28 cellular contexts compared by ENCODE assay signal in the genomic region with DNA sequence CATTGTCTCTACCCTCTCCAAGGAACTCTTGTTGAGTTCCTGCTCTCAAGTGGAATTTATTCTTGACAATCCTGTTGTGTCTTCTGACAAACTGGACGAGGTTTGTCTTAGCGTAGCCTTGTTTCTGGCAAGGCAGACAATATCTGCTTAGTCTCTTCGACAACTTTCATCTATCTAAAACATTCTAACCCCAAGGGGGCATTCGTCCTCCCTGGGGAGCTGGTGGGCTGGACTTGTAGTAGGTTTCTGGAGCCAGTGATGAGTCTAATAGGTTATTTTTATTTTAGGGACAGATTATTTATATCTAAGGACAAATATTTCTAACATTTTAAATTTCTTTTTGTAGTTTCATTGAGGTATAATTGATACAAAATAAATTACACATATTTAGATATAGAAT. TPM values are rescaled to one million over a fixed set of nuclear protein-coding genes. Genes with fewer than 3 reads are reported as not detected.
DNase-seq lines count a peak whose midpoint lies in the region; ATAC-seq and TF ChIP-seq lines count a peak whose summit lies in the region.
"Had no signal": no experiment of that assay in that cellular context is flagged by ENCODE, and none has a peak within 500 bp of the region (broad histone marks: within the 10 kb centered on the region; RNA-seq: fewer than 3 reads in every experiment).

No MANE protein-coding gene starts in this region.

- TF ChIP-seq CTCF in heart left ventricle (IDR thresholded peaks at IDR 0.05) (no peak), right atrium auricular region (IDR thresholded peaks at IDR 0.05) (no peak), left ventricle myocardium inferior (IDR thresholded peaks at IDR 0.05; ENCODE audit: borderline replicate concordance) (no peak)

- intact Hi-C loops in heart left ventricle (cut with DNase I) = loop anchor here in 8 of 10 donors (5.0 to 10.0 kb wide), 6 partner anchors 140 to 432 kb away; a partner anchor contains a TSS
- intact Hi-C loops in left ventricle myocardium inferior (cut with micrococcal nuclease) = loop anchor here (10.0 kb wide), 1 partner anchor 142 kb away; a partner anchor contains a TSS
- intact Hi-C loops in Right ventricle myocardium inferior (cut with DNase I) = no loop called here

- no peaks in the 10 kb centered on the region for H4K20me1 ChIP-seq in BLaER1
- H4K20me1 ChIP-seq in BLaER1 treated with 17β-estradiol and CSF1 and Interleukin-3, amounts not matched to agents 10 nM and 100 nM = no peaks in the 10 kb centered on the region

- no peak for TF ChIP-seq POLR2A in heart left ventricle (IDR thresholded peaks at IDR 0.05)

- H3K4me1 ChIP-seq in heart left ventricle = peaks cover 0 to 10% (median 0%) of the 10 kb centered on the region in 12 donors
- no peaks in the 10 kb centered on the region for H3K4me1 ChIP-seq in right atrium auricular region
- H3K4me1 ChIP-seq in left ventricle myocardium inferior = peaks cover 11% of the 10 kb centered on the region
- H3K4me1 ChIP-seq in BLaER1 = peaks cover 51% of the 10 kb centered on the region
- H3K4me1 ChIP-seq in BLaER1 treated with 17β-estradiol and CSF1 and Interleukin-3, amounts not matched to agents 10 nM and 100 nM = peaks cover 11 to 60% (median 24%) of the 10 kb centered on the region in 10 experiments
- H3K4me1 ChIP-seq: BE2C had no signal

- WGBS in heart left ventricle, 4 donors = 22 to 33% (median 31%) methylated on average over 4 of the region's 4 CpGs

- H3K36me3 ChIP-seq in heart left ventricle = no peaks in the 10 kb centered on the region
- H3K36me3 ChIP-seq in right atrium auricular region = no peaks in the 10 kb centered on the region
- H3K36me3 ChIP-seq in left ventricle myocardium inferior = no peaks in the 10 kb centered on the region
- no peaks in the 10 kb centered on the region for H3K36me3 ChIP-seq in BLaER1
- H3K36me3 ChIP-seq in BLaER1 treated with 17β-estradiol and CSF1 and Interleukin-3, amounts not matched to agents 10 nM and 100 nM = no peaks in the 10 kb centered on the region
- H3K36me3 ChIP-seq: BE2C had no signal

- H3K4me3 ChIP-seq in heart left ventricle = no peak overlapping the region
- no peak overlapping the region for H3K4me3 ChIP-seq in right atrium auricular region
- no peak overlapping the region for H3K4me3 ChIP-seq in left ventricle myocardium inferior
- no peak overlapping the region for H3K4me3 ChIP-seq in BLaER1
- H3K4me3 ChIP-seq in BLaER1 treated with 17β-estradiol and CSF1 and Interleukin-3, amounts not matched to agents 10 nM and 100 nM = no peak overlapping the region
- H3K4me3 ChIP-seq: GM12878 had no signal

- H3K27ac ChIP-seq in heart left ventricle (peak overlapping the region in 1 of 12 donors; percentile 11), right atrium auricular region (no peak overlapping the region), left ventricle myocardium inferior (replicated peaks) (peak overlapping the region; percentile 21), BLaER1 (no peak overlapping the region)
- no peak overlapping the region for H3K27ac ChIP-seq in BLaER1 treated with 17β-estradiol and CSF1 and Interleukin-3, amounts not matched to agents 10 nM and 100 nM

- DNase-seq in heart left ventricle = peak in 3 of 5 donors; percentile 46 to 66 (median 58)
- DNase-seq in right atrium auricular region (ENCODE audit: low spot score) = no peak
- peak; percentile 63 for DNase-seq in left ventricle myocardium inferior
- DNase-seq in Right ventricle myocardium inferior (ENCODE audit: missing footprints) = no peak
- DNase-seq: 8988T; ACHN; BE2C; C1 segment of cervical spinal cord; CD4-positive, alpha-beta memory T cell; CD8-positive, alpha-beta memory T cell; COR-L47; DMS 273 treated with DMSO at 0.1 percent for 48 hours; DMS153; DMS53; DMS79; DND-41; EL; GDM1 had no signal

- H3K9me3 ChIP-seq in heart left ventricle (no peaks in the 10 kb centered on the region), right atrium auricular region (no peaks in the 10 kb centered on the region), left ventricle myocardium inferior (replicated peaks) (no peaks in the 10 kb centered on the region), BLaER1 (no peaks in the 10 kb centered on the region)
- H3K9me3 ChIP-seq in BLaER1 treated with 17β-estradiol and CSF1 and Interleukin-3, amounts not matched to agents 10 nM and 100 nM (replicated peaks in 1 of 11) = no peaks in the 10 kb centered on the region
- H3K9me3 ChIP-seq: BE2C had no signal

- ATAC-seq in heart left ventricle = no peak
- ATAC-seq in Right ventricle myocardium inferior = no peak
- no peak for ATAC-seq in GM19328 (IDR thresholded peaks at IDR 0.05; ENCODE audit: unreplicated experiment)
- ATAC-seq: GM12878 had no signal

- no peak overlapping the region for H3K9ac ChIP-seq in BLaER1
- no peak overlapping the region for H3K9ac ChIP-seq in BLaER1 treated with 17β-estradiol and CSF1 and Interleukin-3, amounts not matched to agents 10 nM and 100 nM

- peak overlapping the region; percentile 78 for H3K4me2 ChIP-seq in BLaER1
- H3K4me2 ChIP-seq in BLaER1 treated with 17β-estradiol and CSF1 and Interleukin-3, amounts not matched to agents 10 nM and 100 nM = peak overlapping the region in 9 of 11 experiments; percentile 56 to 83 (median 71); a peak in 17 of 22 replicates

- H3K27me3 ChIP-seq in heart left ventricle (peaks cover 0 to 4% (median 0%) of the 10 kb centered on the region in 9 donors), right atrium auricular region (no peaks in the 10 kb centered on the region), left ventricle myocardium inferior (ENCODE audit: low read depth) (peaks cover 33% of the 10 kb centered on the region), BLaER1 (no peaks in the 10 kb centered on the region)
- H3K27me3 ChIP-seq in BLaER1 treated with 17β-estradiol and CSF1 and Interleukin-3, amounts not matched to agents 10 nM and 100 nM = peaks cover 0 to 19% (median 0%) of the 10 kb centered on the region in 11 experiments; a peak in 3 of 22 replicates
- H3K27me3 ChIP-seq: BE2C had no signal

RNA-seq across cellular contexts. Expression of a gene that starts 7.3 kb away (rescaled TPM):
- total RNA-seq in heart left ventricle (not detected), right atrium auricular region (not detected), left ventricle myocardium inferior (not detected), Right ventricle myocardium inferior (not detected)
- polyA plus RNA-seq in heart left ventricle = not detected
- total RNA-seq: A673; CD4-positive, alpha-beta memory T cell; CD4-positive, CD25-positive, alpha-beta regulatory T cell; CD8-positive, alpha-beta memory T cell; Daoy; G401; GM12878 had no signal
- polyA plus RNA-seq: AG04450; CD14-positive monocyte; CD4-positive, alpha-beta memory T cell; CD4-positive, CD25-positive, alpha-beta regulatory T cell; CD8-positive, alpha-beta memory T cell; GM12878 had no signal

Comparison
In these comparisons a context has a peak if more than half of its experiments do, and no peak if none do; other contexts are left out.
1. DNase-seq: peak in heart left ventricle (3 of 5) and left ventricle myocardium inferior (single experiment); none in right atrium auricular region (single experiment) and Right ventricle myocardium inferior (single experiment).